ENCODE assay signal across 16 cellular contexts in genomic region chr9:121354770-121355169, GRCh38. TPM values are rescaled to one million over a fixed set of nuclear protein-coding genes. Genes with fewer than 3 reads are reported as not detected.
DNase-seq lines count a peak whose midpoint lies in the region; ATAC-seq and TF ChIP-seq lines count a peak whose summit lies in the region.
"Had no signal": no experiment of that assay in that cellular context is flagged by ENCODE, and none has a peak within 500 bp of the region (broad histone marks: within the 10 kb centered on the region; RNA-seq: fewer than 3 reads in every experiment).

No MANE protein-coding gene starts in this region.

- no peak for ATAC-seq in right cardiac atrium
- ATAC-seq in gastroesophageal sphincter, result no peak
- ATAC-seq: Panc1; stimulated activated naive CD8-positive, alpha-beta T cell treated with anti-CD3 and anti-CD28 coated beads, Interleukin-15, Interleukin-2, amounts not matched to agents 100 U/mL and 50 U/mL, for 24 hours had no signal

- 66% methylated on average over 5 of the region's 5 CpGs for WGBS in right cardiac atrium
- WGBS in gastroesophageal sphincter (ENCODE audit: low coverage in 1 of 2), 2 donors, result 70 to 83% methylated on average over 4 of the region's 5 CpGs
- WGBS in sigmoid colon, 2 donors, result 64 to 82% methylated on average over 5 of the region's 5 CpGs

- peaks cover 7 to 51% of the 10 kb centered on the region in 2 donors for H3K36me3 ChIP-seq in gastroesophageal sphincter
- H3K36me3 ChIP-seq in sigmoid colon, result peaks cover 10 to 57% (median 27%) of the 10 kb centered on the region in 4 donors
- no peaks in the 10 kb centered on the region for H3K36me3 ChIP-seq in H7 (replicated peaks; ENCODE audit: control insufficient read depth, insufficient read depth, low read length)

- H3K9me3 ChIP-seq in right cardiac atrium (ENCODE audit: control insufficient read depth, low read length) (no peaks in the 10 kb centered on the region), gastroesophageal sphincter (no peaks in the 10 kb centered on the region), sigmoid colon (no peaks in the 10 kb centered on the region)
- H3K9me3 ChIP-seq: SK-N-SH had no signal

- H3K4me3 ChIP-seq in right cardiac atrium (ENCODE audit: low read length), result no peak overlapping the region
- no peak overlapping the region for H3K4me3 ChIP-seq in gastroesophageal sphincter
- no peak overlapping the region for H3K4me3 ChIP-seq in sigmoid colon
- H3K4me3 ChIP-seq in H7 (ENCODE audit: insufficient read depth, low read depth, low read length), result no peak overlapping the region

- TF ChIP-seq EP300 in gastroesophageal sphincter (IDR thresholded peaks at IDR 0.05) (no peak), sigmoid colon (IDR thresholded peaks at IDR 0.05) (no peak)

- no peak for TF ChIP-seq CTCF in gastroesophageal sphincter (IDR thresholded peaks at IDR 0.05)
- no peak for TF ChIP-seq CTCF in sigmoid colon (IDR thresholded peaks at IDR 0.05)

- H3K27ac ChIP-seq in right cardiac atrium (ENCODE audit: low read length) (peak overlapping the region; percentile 23), gastroesophageal sphincter (peak overlapping the region; percentile 67 to 97 (median 82)), sigmoid colon (peak overlapping the region; percentile 65 to 99 (median 84))

- TF ChIP-seq POLR2A in gastroesophageal sphincter (IDR thresholded peaks at IDR 0.05) (no peak), sigmoid colon (IDR thresholded peaks at IDR 0.05) (no peak)

- H3K4me1 ChIP-seq in right cardiac atrium (ENCODE audit: control insufficient read depth, insufficient read depth, low read length), result peaks cover 15% of the 10 kb centered on the region
- peaks cover 43 to 100% (median 48%) of the 10 kb centered on the region in 3 donors for H3K4me1 ChIP-seq in gastroesophageal sphincter
- H3K4me1 ChIP-seq in sigmoid colon, result peaks cover 0 to 100% (median 89%) of the 10 kb centered on the region in 4 donors

- no peak for DNase-seq in right cardiac atrium
- DNase-seq in cardiac septum (ENCODE audit: low spot score), result no peak
- DNase-seq in sigmoid colon, result no peak
- DNase-seq in NCI-H128 (lab: John Stamatoyannopoulos, UW; ENCODE audit: unreplicated experiment), result no peak
- DNase-seq in NCI-H510A treated with DMSO at 0.1 percent for 48 hours (lab: John Stamatoyannopoulos, UW), result no peak
- no peak for DNase-seq in NCI-H2107 (lab: John Stamatoyannopoulos, UW)
- DNase-seq in H7, result no peak
- DNase-seq: activated CD4-positive, alpha-beta T cell treated with anti-CD3 and anti-CD28 coated beads, Interleukin-2, amount 50 U/mL, for 4 hours; activated T-cell treated with anti-CD3 and anti-CD28 coated beads, Interleukin-2, amount 50 U/mL, for 72 hours; naive B cell; NCI-H1092 treated with DMSO at 0.1 percent for 48 hours; NCI-H82; SK-N-SH; stimulated activated naive CD8-positive, alpha-beta T cell treated with anti-CD3 and anti-CD28 coated beads, Interleukin-15, Interleukin-2, amounts not matched to agents 100 U/mL and 50 U/mL, for 24 hours had no signal

- intact Hi-C loops in right cardiac atrium (cut with DNase I), result no loop called here
- intact Hi-C loops in cardiac septum (cut with DNase I), result no loop called here
- intact Hi-C loops in sigmoid colon (cut with DNase I), result no loop called here

- H3K27me3 ChIP-seq in right cardiac atrium (ENCODE audit: control insufficient read depth, insufficient read depth) (no peaks in the 10 kb centered on the region), gastroesophageal sphincter (no peaks in the 10 kb centered on the region), sigmoid colon (no peaks in the 10 kb centered on the region), H7 (ENCODE audit: control insufficient read depth, insufficient read depth, low read length) (no peaks in the 10 kb centered on the region)

RNA-seq across cellular contexts. Expression of gene STOM, which starts 15.3 kb away (rescaled TPM):
- total RNA-seq in right cardiac atrium, result 100 to 1,000 TPM; 146 to 246 (median 172) TPM
- 153 TPM for polyA plus RNA-seq in right cardiac atrium
- total RNA-seq in cardiac septum, result 191 TPM
- 100 to 1,000 TPM; 293 to 539 (median 457) TPM for total RNA-seq in gastroesophageal sphincter
- total RNA-seq in sigmoid colon, result 100 to 1,000 TPM; 303 to 609 (median 321) TPM
- polyA plus RNA-seq in sigmoid colon, result 100 to 1,000 TPM in 1 of 3 donors, 10 to 100 TPM in 2; 22.8 to 140 (median 44.6) TPM
- total RNA-seq in H7 (2014; rRNA removed; shearing (Covaris generic)), result 51.8 and 53.2 TPM in 2 replicates

Comparison
In these comparisons a context has a peak if more than half of its experiments do, and no peak if none do; other contexts are left out.
1. H3K27ac ChIP-seq: peak in every context shown above with its lines; median percentile 84 in sigmoid colon; 82 in gastroesophageal sphincter; 23 in right cardiac atrium.